Comparison of ENCODE assay signal across 16 cellular contexts in the genomic region with DNA sequence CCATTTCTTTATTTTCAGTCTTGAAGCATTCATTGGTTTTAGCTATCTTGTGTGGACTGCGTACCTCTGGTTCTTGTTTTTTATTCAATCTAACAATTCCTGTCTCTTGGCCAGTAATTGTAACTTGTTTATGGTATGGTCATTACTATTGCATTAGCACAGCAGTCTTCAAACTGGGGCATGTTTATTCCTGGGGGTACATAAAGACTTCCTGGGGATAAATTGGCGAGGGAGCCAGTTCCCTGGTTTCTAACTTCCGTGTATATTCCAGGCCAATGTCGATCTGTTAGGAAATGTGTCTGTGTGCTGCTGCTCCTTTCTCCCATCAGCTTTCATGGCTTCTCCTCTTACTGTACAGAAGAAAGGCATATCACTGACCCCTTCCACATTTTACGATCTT. TPM values are rescaled to one million over a fixed set of nuclear protein-coding genes. Genes with fewer than 3 reads are reported as not detected.
DNase-seq lines count a peak whose midpoint lies in the region; ATAC-seq and TF ChIP-seq lines count a peak whose summit lies in the region.
"Had no signal": no experiment of that assay in that cellular context is flagged by ENCODE, and none has a peak within 500 bp of the region (broad histone marks: within the 10 kb centered on the region; RNA-seq: fewer than 3 reads in every experiment).

No MANE protein-coding gene starts in this region.

- no peak for TF ChIP-seq CTCF in activated CD8-positive, alpha-beta T cell treated with anti-CD3 and anti-CD28 coated beads for 36 hours (IDR thresholded peaks at IDR 0.05)
- TF ChIP-seq CTCF in hepatocyte (IDR thresholded peaks at IDR 0.05; ENCODE audit: poor library complexity), result no peak

- H3K27ac ChIP-seq in hepatocyte, result peak overlapping the region; percentile 15
- H3K27ac ChIP-seq: RWPE1 had no signal

- H3K36me3 Mint-ChIP-seq in activated CD8-positive, alpha-beta T cell treated with anti-CD3 and anti-CD28 coated beads, Interleukin-2, amount 10 ng/mL, durations not matched to agents 7 days and 5 days (ENCODE audit: low read depth), result peaks cover 15% of the 10 kb centered on the region
- H3K36me3 Mint-ChIP-seq in activated CD8-positive, alpha-beta T cell treated with anti-CD3 and anti-CD28 coated beads for 36 hours (ENCODE audit: low read depth), result peaks cover 1% of the 10 kb centered on the region

- peak overlapping the region; percentile 2 for H3K27ac Mint-ChIP-seq in activated CD8-positive, alpha-beta T cell treated with anti-CD3 and anti-CD28 coated beads, Interleukin-2, amount 10 ng/mL, durations not matched to agents 7 days and 5 days
- no peak overlapping the region for H3K27ac Mint-ChIP-seq in activated CD8-positive, alpha-beta T cell treated with anti-CD3 and anti-CD28 coated beads for 36 hours

- no peaks in the 10 kb centered on the region for H3K9me3 Mint-ChIP-seq in activated CD8-positive, alpha-beta T cell treated with anti-CD3 and anti-CD28 coated beads, Interleukin-2, amount 10 ng/mL, durations not matched to agents 7 days and 5 days (ENCODE audit: insufficient read depth)
- H3K9me3 Mint-ChIP-seq in activated CD8-positive, alpha-beta T cell treated with anti-CD3 and anti-CD28 coated beads for 36 hours, result no peaks in the 10 kb centered on the region

- H3K27me3 ChIP-seq in hepatocyte, result no peaks in the 10 kb centered on the region

- CTCF ChIA-PET in activated CD8-positive, alpha-beta T cell treated with anti-CD3 and anti-CD28 coated beads, Interleukin-2, amount 10 ng/mL, durations not matched to agents 7 days and 5 days (lab: Charles Lee), result interaction anchor here (1.6 kb wide), 2 partner anchors 31 to 141 kb away, joined by 3 to 4 read pairs; no protein-coding TSS in a partner anchor
- CTCF ChIA-PET in activated CD8-positive, alpha-beta T cell treated with anti-CD3 and anti-CD28 coated beads for 36 hours (lab: Charles Lee), result interaction anchor here (1.9 kb wide), 1 partner anchor 57 kb away, joined by 7 read pairs; no protein-coding TSS in a partner anchor

- POLR2A ChIA-PET in activated CD8-positive, alpha-beta T cell treated with anti-CD3 and anti-CD28 coated beads, Interleukin-2, amount 10 ng/mL, durations not matched to agents 7 days and 5 days (lab: Charles Lee), result no interaction called here
- POLR2A ChIA-PET in activated CD8-positive, alpha-beta T cell treated with anti-CD3 and anti-CD28 coated beads for 36 hours (lab: Charles Lee), result interaction anchor here (21.3 kb wide), 1 partner anchor 24 kb away, joined by 521 read pairs; a partner anchor contains a TSS

- intact Hi-C loops in activated CD8-positive, alpha-beta T cell treated with anti-CD3 and anti-CD28 coated beads for 36 hours (cut with micrococcal nuclease), result no loop called here

- H3K27me3 Mint-ChIP-seq in activated CD8-positive, alpha-beta T cell treated with anti-CD3 and anti-CD28 coated beads, Interleukin-2, amount 10 ng/mL, durations not matched to agents 7 days and 5 days (ENCODE audit: low read depth), result no peaks in the 10 kb centered on the region
- no peaks in the 10 kb centered on the region for H3K27me3 Mint-ChIP-seq in activated CD8-positive, alpha-beta T cell treated with anti-CD3 and anti-CD28 coated beads for 36 hours

- peaks cover 50% of the 10 kb centered on the region for H3K4me1 Mint-ChIP-seq in activated CD8-positive, alpha-beta T cell treated with anti-CD3 and anti-CD28 coated beads, Interleukin-2, amount 10 ng/mL, durations not matched to agents 7 days and 5 days (ENCODE audit: low read depth)
- peaks cover 31% of the 10 kb centered on the region for H3K4me1 Mint-ChIP-seq in activated CD8-positive, alpha-beta T cell treated with anti-CD3 and anti-CD28 coated beads for 36 hours (ENCODE audit: low read depth)

- peaks cover 88% of the 10 kb centered on the region for H3K79me2 ChIP-seq in hepatocyte

- peaks cover 16% of the 10 kb centered on the region for H3K4me1 ChIP-seq in hepatocyte (ENCODE audit: insufficient read depth)

- H3K4me3 Mint-ChIP-seq in activated CD8-positive, alpha-beta T cell treated with anti-CD3 and anti-CD28 coated beads, Interleukin-2, amount 10 ng/mL, durations not matched to agents 7 days and 5 days, result no peak overlapping the region
- H3K4me3 Mint-ChIP-seq in activated CD8-positive, alpha-beta T cell treated with anti-CD3 and anti-CD28 coated beads for 36 hours, result no peak overlapping the region

- H3K4me3 ChIP-seq in hepatocyte, result no peak overlapping the region

- H3K36me3 ChIP-seq in hepatocyte (replicated peaks; ENCODE audit: insufficient read depth, low read depth), result no peaks in the 10 kb centered on the region

- DNase-seq in activated CD8-positive, alpha-beta T cell treated with anti-CD3 and anti-CD28 coated beads, Interleukin-2, amount 10 ng/mL, durations not matched to agents 7 days and 5 days, result no peak
- no peak for DNase-seq in activated CD8-positive, alpha-beta T cell treated with anti-CD3 and anti-CD28 coated beads for 36 hours
- DNase-seq in NCI-H2081 treated with DMSO at 0.1 percent for 48 hours (lab: John Stamatoyannopoulos, UW) (peak; percentile 67), hepatocyte (ENCODE audit: low spot score) (no peak), NCI-H1436 treated with DMSO at 0.1 percent for 48 hours (lab: John Stamatoyannopoulos, UW) (no peak), NCI-H510A treated with DMSO at 0.1 percent for 48 hours (lab: John Stamatoyannopoulos, UW) (no peak)
- DNase-seq: KBM-7, MV-4-11, NCI-H1105, NCI-H2029, NCI-H345, NCI-H524, SHP77 had no signal

- H4K20me1 ChIP-seq in hepatocyte (ENCODE audit: insufficient read depth, poor library complexity, severe bottlenecking), result peaks cover 4% of the 10 kb centered on the region

- no peak for ATAC-seq in activated CD8-positive, alpha-beta T cell treated with anti-CD3 and anti-CD28 coated beads, Interleukin-2, amount 10 ng/mL, durations not matched to agents 7 days and 5 days
- no peak for ATAC-seq in activated CD8-positive, alpha-beta T cell treated with anti-CD3 and anti-CD28 coated beads for 36 hours
- ATAC-seq in HG02763 (IDR thresholded peaks at IDR 0.05; ENCODE audit: unreplicated experiment), result no peak
- ATAC-seq: Panc1 had no signal

- no peak overlapping the region for H2AFZ ChIP-seq in hepatocyte

- peak overlapping the region; percentile 19 for H3K4me2 ChIP-seq in hepatocyte

- 58% methylated on average over 5 of the region's 5 CpGs for WGBS in hepatocyte (ENCODE audit: low lambda C conversion rate, missing lambda C conversion rate)

- no peaks in the 10 kb centered on the region for H3K9me3 ChIP-seq in hepatocyte (ENCODE audit: low read depth)

- no peaks in the 10 kb centered on the region for H3K9me2 ChIP-seq in hepatocyte (replicated peaks; ENCODE audit: insufficient read depth)

RNA-seq across cellular contexts. Expression of a gene that starts 13.7 kb away (rescaled TPM):
- 100 to 1,000 TPM; 863 to 926 TPM for total RNA-seq in activated CD8-positive, alpha-beta T cell treated with anti-CD3 and anti-CD28 coated beads, Interleukin-2, amount 10 ng/mL, durations not matched to agents 7 days and 5 days
- 100 to 1,000 TPM; 340 to 351 TPM for total RNA-seq in activated CD8-positive, alpha-beta T cell treated with anti-CD3 and anti-CD28 coated beads for 36 hours
- 43.4 and 60.5 TPM in 2 replicates for total RNA-seq in hepatocyte
- 77.2 and 103 TPM in 2 replicates for polyA plus RNA-seq in hepatocyte
